13 cellular contexts compared by ENCODE assay signal in the genomic region with DNA sequence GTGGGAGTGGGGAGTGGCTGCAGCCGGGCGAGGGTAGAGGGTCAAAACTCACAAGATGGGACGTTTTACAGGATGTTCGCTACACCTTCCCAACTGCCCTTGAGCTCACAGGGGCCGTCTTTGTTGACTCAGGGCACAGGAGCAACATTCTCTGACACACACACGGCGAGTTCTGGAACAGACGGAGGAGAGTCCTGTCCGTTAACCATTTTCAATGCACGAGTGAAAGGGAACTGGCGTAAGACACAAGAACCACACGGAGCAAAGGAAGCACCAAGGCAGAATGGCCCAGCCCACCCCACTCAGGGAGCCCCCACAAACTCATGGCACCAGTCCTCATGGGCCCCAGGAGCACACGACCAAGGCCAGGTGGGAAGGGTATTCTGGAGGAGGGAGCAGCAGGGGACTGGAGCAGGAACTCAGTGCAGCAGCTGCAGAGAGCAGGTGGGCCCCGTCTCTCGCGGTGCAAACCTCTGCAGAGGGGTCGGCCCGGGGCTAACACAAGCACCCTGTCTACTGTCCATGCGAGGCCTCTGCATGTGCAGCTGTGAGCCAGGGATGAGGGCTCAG. TPM values are rescaled to one million over a fixed set of nuclear protein-coding genes. Genes with fewer than 3 reads are reported as not detected.
DNase-seq lines count a peak whose midpoint lies in the region; ATAC-seq, FAIRE-seq and TF ChIP-seq lines count a peak whose summit lies in the region.
"Had no signal": no experiment of that assay in that cellular context is flagged by ENCODE, and none has a peak within 500 bp of the region (broad histone marks: within the 10 kb centered on the region; RNA-seq: fewer than 3 reads in every experiment).

No MANE protein-coding gene starts in this region.

- BruUV-seq in HepG2 (replicated peaks; lab: Mats Ljungman, UMichigan) = no TSS peak

- peaks cover 10% of the 10 kb centered on the region; the same call in 1 of the 2 replicates for H4K20me1 ChIP-seq in HepG2 (ENCODE audit: insufficient read depth, low read length)

- ATAC-seq in HepG2 = peak; percentile 73
- no peak for ATAC-seq in right lobe of liver
- ATAC-seq in memory B cell (ENCODE audit: low read depth) = no peak
- no peak for ATAC-seq in upper lobe of right lung
- no peak for ATAC-seq in Right ventricle myocardium inferior
- ATAC-seq: Panc1 had no signal

- peak; percentile 64 for FAIRE-seq in HepG2 (lab: Jason Lieb, UNC)
- no peak for FAIRE-seq in GM12891 (lab: Jason Lieb, UNC)

- TF ChIP-seq EP300 in HepG2 (IDR thresholded peaks at IDR 0.05; ENCODE audit: low read depth in 2 of 2, low read length in 2 of 2) (peak in 1 of 2 experiments; percentile 43; a peak in 1 of 4 replicates), HepG2 (CRISPR knock-in tag; IDR thresholded peaks at IDR 0.05; ENCODE audit: borderline replicate concordance) (no peak)

- no peaks in the 10 kb centered on the region for H3K9me3 Mint-ChIP-seq in activated CD4-positive, alpha-beta memory T cell treated with anti-CD3 and anti-CD28 coated beads, Interleukin-2, amount 10 ng/mL, durations not matched to agents 7 days and 5 days
- H3K9me3 Mint-ChIP-seq in memory B cell = no peaks in the 10 kb centered on the region
- H3K9me3 Mint-ChIP-seq: activated naive CD4-positive, alpha-beta T cell treated with anti-CD3 and anti-CD28 coated beads, Interleukin-2, amount 50 U/mL, for 72 hours had no signal

- H3K4me1 Mint-ChIP-seq in activated CD4-positive, alpha-beta memory T cell treated with anti-CD3 and anti-CD28 coated beads, Interleukin-2, amount 10 ng/mL, durations not matched to agents 7 days and 5 days = peaks cover 75% of the 10 kb centered on the region
- peaks cover 30% of the 10 kb centered on the region for H3K4me1 Mint-ChIP-seq in memory B cell

- in situ Hi-C loops in HepG2 (cut with HindIII; ENCODE audit: extremely low pct_ligation_motif_present, low pct_unique_long_range_greater_than_20kb) = loop anchor here (10.0 kb wide), 2 partner anchors 49 to 199 kb away; partner anchors contain the start of gene ELL

- no peaks in the 10 kb centered on the region for H3K9me3 ChIP-seq in HepG2 (ENCODE audit: low read length)
- H3K9me3 ChIP-seq in right lobe of liver = no peaks in the 10 kb centered on the region
- no peaks in the 10 kb centered on the region for H3K9me3 ChIP-seq in upper lobe of right lung

- no peaks in the 10 kb centered on the region for H3K27me3 ChIP-seq in HepG2 (ENCODE audit: control insufficient read depth in 1 of 2, insufficient read depth in 2 of 2, low read length in 2 of 2)
- no peaks in the 10 kb centered on the region for H3K27me3 ChIP-seq in right lobe of liver
- H3K27me3 ChIP-seq in upper lobe of right lung = no peaks in the 10 kb centered on the region

- H3K9ac ChIP-seq in HepG2 (ENCODE audit: insufficient read depth, low read depth, low read length) = peak overlapping the region; percentile 41

- no peak overlapping the region for H3K4me3 Mint-ChIP-seq in activated CD4-positive, alpha-beta memory T cell treated with anti-CD3 and anti-CD28 coated beads, Interleukin-2, amount 10 ng/mL, durations not matched to agents 7 days and 5 days
- H3K4me3 Mint-ChIP-seq in memory B cell = no peak overlapping the region

- intact Hi-C loops in HepG2 (cut with micrococcal nuclease; ENCODE audit: unreplicated experiment) (loop anchor here (5.0 kb wide), 1 partner anchor 96 kb away; the partner anchor contains the start of gene UBA52), right lobe of liver (cut with DNase I) (loop anchor here in 1 of 2 donors (10.0 kb wide), 1 partner anchor 89 kb away; no protein-coding TSS in a partner anchor), upper lobe of right lung (cut with DNase I) (no loop called here), Right ventricle myocardium inferior (cut with DNase I) (no loop called here)

- H3K4me3 ChIP-seq in HepG2 (replicated peaks in 1 of 3; ENCODE audit: insufficient read depth in 1 of 3, low read depth in 2 of 3, low read length in 3 of 3) = peak overlapping the region in 2 of 3 experiments; percentile 33 to 57; a peak in 3 of 6 replicates
- no peak overlapping the region for H3K4me3 ChIP-seq in right lobe of liver
- H3K4me3 ChIP-seq in upper lobe of right lung = no peak overlapping the region

- H3K27ac Mint-ChIP-seq in activated CD4-positive, alpha-beta memory T cell treated with anti-CD3 and anti-CD28 coated beads, Interleukin-2, amount 10 ng/mL, durations not matched to agents 7 days and 5 days = peak overlapping the region; percentile 88
- H3K27ac Mint-ChIP-seq in memory B cell = peak overlapping the region; percentile 6

- H2AFZ ChIP-seq in HepG2 (ENCODE audit: low read length) = no peak overlapping the region

- peak; percentile 75 for DNase-seq in HepG2 (ENCODE audit: low spot score)
- DNase-seq in right lobe of liver = no peak
- no peak for DNase-seq in activated CD4-positive, alpha-beta memory T cell treated with anti-CD3 and anti-CD28 coated beads, Interleukin-2, amount 10 ng/mL, durations not matched to agents 7 days and 5 days
- no peak for DNase-seq in memory B cell (ENCODE audit: low spot score in 2 of 2)
- DNase-seq in upper lobe of right lung = no peak
- no peak for DNase-seq in GM12891 (ENCODE audit: insufficient read length, low spot score)
- no peak for DNase-seq in NCI-H2227 treated with DMSO at 0.1 percent for 48 hours (lab: John Stamatoyannopoulos, UW)
- DNase-seq in Right ventricle myocardium inferior (ENCODE audit: missing footprints) = no peak
- DNase-seq: activated CD8-positive, alpha-beta memory T cell treated with anti-CD3 and anti-CD28 coated beads for 24 hours; foreskin melanocyte; NCI-H146 had no signal

- peaks cover 67% of the 10 kb centered on the region for H3K79me2 ChIP-seq in HepG2 (ENCODE audit: insufficient read depth, low read length)

- peak overlapping the region; percentile 87 for H3K4me2 ChIP-seq in HepG2 (ENCODE audit: low read depth, low read length)

- POLR2A ChIA-PET in HepG2 (lab: Yijun Ruan, JAX) = interaction anchor here (0.5 to 1.1 kb wide), 6 partner anchors 9 to 203 kb away, joined by 3 to 5 read pairs (median 4); partner anchors contain the start of gene ELL
- POLR2A ChIA-PET in activated CD4-positive, alpha-beta memory T cell treated with anti-CD3 and anti-CD28 coated beads, Interleukin-2, amount 10 ng/mL, durations not matched to agents 7 days and 5 days (lab: Charles Lee) = interaction anchor here (1.0 to 2.1 kb wide), 4 partner anchors 20 to 82 kb away, joined by 3 to 5 read pairs (median 4); partner anchors contain the start of genes FKBP8 and KXD1

- H3K27me3 Mint-ChIP-seq in activated CD4-positive, alpha-beta memory T cell treated with anti-CD3 and anti-CD28 coated beads, Interleukin-2, amount 10 ng/mL, durations not matched to agents 7 days and 5 days = no peaks in the 10 kb centered on the region
- H3K27me3 Mint-ChIP-seq in memory B cell = no peaks in the 10 kb centered on the region

- TF ChIP-seq CTCF in HepG2 (CRISPR knock-in tag; IDR thresholded peaks at IDR 0.05) (peak; percentile 30; the same call in 1 of the 2 replicates), right lobe of liver (IDR thresholded peaks at IDR 0.05) (no peak), upper lobe of right lung (IDR thresholded peaks at IDR 0.05) (no peak)

- H3K27ac ChIP-seq in HepG2 (ENCODE audit: extremely low read length, insufficient read depth, low read length) (peak overlapping the region; percentile 70), right lobe of liver (peak overlapping the region in 1 of 3 donors; percentile 29), upper lobe of right lung (peak overlapping the region; percentile 31)

- WGBS in HepG2 (ENCODE audit: low lambda C conversion rate) = 0% methylated on average over 12 of the region's 19 CpGs
- WGBS in right lobe of liver (ENCODE audit: insufficient coverage, low coverage, low lambda C conversion rate, missing lambda C conversion rate) = 62% methylated on average over 9 of the region's 19 CpGs

- TF ChIP-seq RAD21 in HepG2 (CRISPR knock-in tag; IDR thresholded peaks at IDR 0.05) = no peak

- TF ChIP-seq POLR2A in HepG2 (IDR thresholded peaks at IDR 0.05; ENCODE audit: insufficient read depth in 1 of 2, low read depth in 2 of 2, low read length in 2 of 2) (no peak), right lobe of liver (IDR thresholded peaks at IDR 0.05) (no peak), GM12891 (IDR thresholded peaks at IDR 0.05; ENCODE audit: low read depth, low read length) (no peak)

- H3K36me3 Mint-ChIP-seq in activated CD4-positive, alpha-beta memory T cell treated with anti-CD3 and anti-CD28 coated beads, Interleukin-2, amount 10 ng/mL, durations not matched to agents 7 days and 5 days (ENCODE audit: low read depth) = peaks cover 6% of the 10 kb centered on the region
- H3K36me3 Mint-ChIP-seq in memory B cell = no peaks in the 10 kb centered on the region
- H3K36me3 Mint-ChIP-seq: activated naive CD4-positive, alpha-beta T cell treated with anti-CD3 and anti-CD28 coated beads, Interleukin-2, amount 50 U/mL, for 72 hours had no signal

- H3K36me3 ChIP-seq in HepG2 (replicated peaks in 1 of 2; ENCODE audit: control insufficient read depth in 1 of 2, insufficient read depth in 2 of 2, low read length in 2 of 2) = peaks cover under 1 to 2% of the 10 kb centered on the region in 2 experiments; a peak in 2 of 5 replicates
- no peaks in the 10 kb centered on the region for H3K36me3 ChIP-seq in right lobe of liver
- peaks cover 13% of the 10 kb centered on the region for H3K36me3 ChIP-seq in upper lobe of right lung

- peaks cover 82% of the 10 kb centered on the region for H3K4me1 ChIP-seq in HepG2 (ENCODE audit: insufficient read depth, low read length)
- H3K4me1 ChIP-seq in right lobe of liver = peaks cover 0 to 42% (median 18%) of the 10 kb centered on the region in 4 donors
- peaks cover 63% of the 10 kb centered on the region for H3K4me1 ChIP-seq in upper lobe of right lung

- CTCF ChIA-PET in HepG2 (lab: Yijun Ruan, JAX; ENCODE audit: low intra/inter-chr PET ratio, low total read pairs) = no interaction called here
- CTCF ChIA-PET in activated CD4-positive, alpha-beta memory T cell treated with anti-CD3 and anti-CD28 coated beads, Interleukin-2, amount 10 ng/mL, durations not matched to agents 7 days and 5 days (lab: Charles Lee) = interaction anchor here (0.6 to 1.9 kb wide), 6 partner anchors 9 to 112 kb away, joined by 3 to 9 read pairs (median 4); partner anchors contain the start of gene REX1BD

RNA-seq across cellular contexts. Expression of gene ISYNA1, which starts 37.9 kb away (rescaled TPM):
- 29.4 and 48.5 TPM in 2 replicates for total RNA-seq in HepG2 (2016; rRNA removed; fragmentation: Illumina TruSeq; extraction: Trizol)
- 8.4 and 10.1 TPM in 2 replicates for total RNA-seq in HepG2 (2016; cell fraction: cytosol; rRNA removed; fragmentation: Illumina TruSeq; extraction: Trizol; ENCODE audit: low read depth)
- total RNA-seq in HepG2 (2016; cell fraction: insoluble cytoplasmic fraction; rRNA removed; fragmentation: Illumina TruSeq; extraction: Trizol) = 29.3 and 46.4 TPM in 2 replicates
- total RNA-seq in HepG2 (2016; cell fraction: membrane; rRNA removed; fragmentation: Illumina TruSeq; extraction: Trizol) = 16.0 and 18.7 TPM in 2 replicates
- total RNA-seq in HepG2 (2016; cell fraction: nucleus; rRNA removed; fragmentation: Illumina TruSeq; extraction: Trizol) = 33.6 and 37.4 TPM in 2 replicates
- 29.6 and 36.5 TPM in 2 replicates for polyA plus RNA-seq in HepG2 (2011; rRNA removed)
- polyA plus RNA-seq in HepG2 (2011; cell fraction: cytosol; rRNA removed) = 14.0 and 25.3 TPM in 2 replicates
- polyA plus RNA-seq in HepG2 (2011; cell fraction: nucleus; rRNA removed) = 246 and 367 TPM in 2 replicates
- polyA plus RNA-seq in HepG2 (2012) = 32.5 and 49.8 TPM in 2 replicates
- 16.0 and 16.5 TPM in 2 replicates for polyA plus RNA-seq in HepG2 (2016; cell fraction: cytosol; fragmentation: Illumina TruSeq; extraction: Trizol; ENCODE audit: low read depth)
- polyA plus RNA-seq in HepG2 (2016; cell fraction: insoluble cytoplasmic fraction; fragmentation: Illumina TruSeq; extraction: Trizol; ENCODE audit: low read depth) = 44.6 and 57.4 TPM in 2 replicates
- 18.1 and 22.4 TPM in 2 replicates for polyA plus RNA-seq in HepG2 (2016; cell fraction: membrane; fragmentation: Illumina TruSeq; extraction: Trizol; ENCODE audit: low read depth)
- 103 and 119 TPM in 2 replicates for polyA plus RNA-seq in HepG2 (2016; cell fraction: nucleus; fragmentation: Illumina TruSeq; extraction: Trizol; ENCODE audit: insufficient read depth, low read depth)
- 1.3 and 50.2 TPM in 2 replicates for polyA minus RNA-seq in HepG2 (2011; rRNA and poly(A)+ RNA removed; ENCODE audit: low replicate concordance)
- 20.4 and 29.0 TPM in 2 replicates for polyA minus RNA-seq in HepG2 (2011; cell fraction: cytosol; rRNA and poly(A)+ RNA removed)
- polyA minus RNA-seq in HepG2 (2011; cell fraction: nucleus; rRNA and poly(A)+ RNA removed) = 13.3 and 14.3 TPM in 2 replicates
- 1 to 10 TPM; 6.5 to 8.3 (median 7.8) TPM for total RNA-seq in right lobe of liver
- 10 to 100 TPM; 16.7 to 18.0 TPM for total RNA-seq in activated CD4-positive, alpha-beta memory T cell treated with anti-CD3 and anti-CD28 coated beads, Interleukin-2, amount 10 ng/mL, durations not matched to agents 7 days and 5 days
- total RNA-seq in upper lobe of right lung = 34.6 TPM
- 14.3 TPM for polyA plus RNA-seq in GM12891 (2012; ENCODE audit: low read depth, missing spikeins)
- 26.0 TPM for total RNA-seq in Right ventricle myocardium inferior

RNA-seq across cellular contexts. Expression of gene ELL, which starts 46.0 kb away (rescaled TPM):
- total RNA-seq in HepG2 (2016; rRNA removed; fragmentation: Illumina TruSeq; extraction: Trizol) (3.2 and 3.7 TPM in 2 replicates), right lobe of liver (10 to 100 TPM in 2 of 6 experiments, 1 to 10 TPM in 4; 5.3 to 11.9 (median 8.6) TPM), upper lobe of right lung (17.7 TPM), Right ventricle myocardium inferior (8.4 TPM)
- 0.71 and 1.1 TPM in 2 replicates for total RNA-seq in HepG2 (2016; cell fraction: cytosol; rRNA removed; fragmentation: Illumina TruSeq; extraction: Trizol; ENCODE audit: low read depth)
- total RNA-seq in HepG2 (2016; cell fraction: insoluble cytoplasmic fraction; rRNA removed; fragmentation: Illumina TruSeq; extraction: Trizol) = 2.7 and 4.1 TPM in 2 replicates
- 2.3 and 2.5 TPM in 2 replicates for total RNA-seq in HepG2 (2016; cell fraction: membrane; rRNA removed; fragmentation: Illumina TruSeq; extraction: Trizol)
- total RNA-seq in HepG2 (2016; cell fraction: nucleus; rRNA removed; fragmentation: Illumina TruSeq; extraction: Trizol) = 3.3 and 4.8 TPM in 2 replicates
- 5.4 and 5.8 TPM in 2 replicates for polyA plus RNA-seq in HepG2 (2011; rRNA removed)
- 3.2 and 4.3 TPM in 2 replicates for polyA plus RNA-seq in HepG2 (2011; cell fraction: cytosol; rRNA removed)
- polyA plus RNA-seq in HepG2 (2011; cell fraction: nucleus; rRNA removed) = 27.1 and 34.7 TPM in 2 replicates
- 7.1 TPM in 2 replicates for polyA plus RNA-seq in HepG2 (2012)
- polyA plus RNA-seq in HepG2 (2016; cell fraction: cytosol; fragmentation: Illumina TruSeq; extraction: Trizol; ENCODE audit: low read depth) = 0.20 and 0.33 TPM in 2 replicates
- 3.1 and 4.0 TPM in 2 replicates for polyA plus RNA-seq in HepG2 (2016; cell fraction: insoluble cytoplasmic fraction; fragmentation: Illumina TruSeq; extraction: Trizol; ENCODE audit: low read depth)
- 1.0 and 1.1 TPM in 2 replicates for polyA plus RNA-seq in HepG2 (2016; cell fraction: membrane; fragmentation: Illumina TruSeq; extraction: Trizol; ENCODE audit: low read depth)
- 5.1 and 5.2 TPM in 2 replicates for polyA plus RNA-seq in HepG2 (2016; cell fraction: nucleus; fragmentation: Illumina TruSeq; extraction: Trizol; ENCODE audit: insufficient read depth, low read depth)
- 6.3 and 17.2 TPM in 2 replicates for polyA minus RNA-seq in HepG2 (2011; rRNA and poly(A)+ RNA removed; ENCODE audit: low replicate concordance)
- 6.0 and 8.8 TPM in 2 replicates for polyA minus RNA-seq in HepG2 (2011; cell fraction: cytosol; rRNA and poly(A)+ RNA removed)
- 12.9 and 14.3 TPM in 2 replicates for polyA minus RNA-seq in HepG2 (2011; cell fraction: nucleus; rRNA and poly(A)+ RNA removed)
- total RNA-seq in activated CD4-positive, alpha-beta memory T cell treated with anti-CD3 and anti-CD28 coated beads, Interleukin-2, amount 10 ng/mL, durations not matched to agents 7 days and 5 days = 10 to 100 TPM; 26.2 to 26.3 TPM
- 11.9 TPM for polyA plus RNA-seq in GM12891 (2012; ENCODE audit: low read depth, missing spikeins)

RNA-seq across cellular contexts. Expression of gene SSBP4, which starts 56.6 kb away (rescaled TPM):
- total RNA-seq in HepG2 (2016; rRNA removed; fragmentation: Illumina TruSeq; extraction: Trizol) (19.3 and 39.5 TPM in 2 replicates), right lobe of liver (10 to 100 TPM; 12.8 to 23.9 (median 15.9) TPM), upper lobe of right lung (57.3 TPM), Right ventricle myocardium inferior (36.2 TPM)
- 95.2 and 104 TPM in 2 replicates for total RNA-seq in HepG2 (2016; cell fraction: cytosol; rRNA removed; fragmentation: Illumina TruSeq; extraction: Trizol; ENCODE audit: low read depth)
- 14.4 and 39.0 TPM in 2 replicates for total RNA-seq in HepG2 (2016; cell fraction: insoluble cytoplasmic fraction; rRNA removed; fragmentation: Illumina TruSeq; extraction: Trizol)
- total RNA-seq in HepG2 (2016; cell fraction: membrane; rRNA removed; fragmentation: Illumina TruSeq; extraction: Trizol) = 103 and 124 TPM in 2 replicates
- 26.9 and 35.1 TPM in 2 replicates for total RNA-seq in HepG2 (2016; cell fraction: nucleus; rRNA removed; fragmentation: Illumina TruSeq; extraction: Trizol)
- 20.8 and 33.4 TPM in 2 replicates for polyA plus RNA-seq in HepG2 (2011; rRNA removed)
- 11.6 and 28.6 TPM in 2 replicates for polyA plus RNA-seq in HepG2 (2011; cell fraction: cytosol; rRNA removed)
- polyA plus RNA-seq in HepG2 (2011; cell fraction: nucleus; rRNA removed) = 200 and 290 TPM in 2 replicates
- polyA plus RNA-seq in HepG2 (2012) = 18.2 and 31.6 TPM in 2 replicates
- polyA plus RNA-seq in HepG2 (2016; cell fraction: cytosol; fragmentation: Illumina TruSeq; extraction: Trizol; ENCODE audit: low read depth) = 133 and 147 TPM in 2 replicates
- polyA plus RNA-seq in HepG2 (2016; cell fraction: insoluble cytoplasmic fraction; fragmentation: Illumina TruSeq; extraction: Trizol; ENCODE audit: low read depth) = 34.3 and 41.3 TPM in 2 replicates
- 147 and 152 TPM in 2 replicates for polyA plus RNA-seq in HepG2 (2016; cell fraction: membrane; fragmentation: Illumina TruSeq; extraction: Trizol; ENCODE audit: low read depth)
- polyA plus RNA-seq in HepG2 (2016; cell fraction: nucleus; fragmentation: Illumina TruSeq; extraction: Trizol; ENCODE audit: insufficient read depth, low read depth) = 117 and 122 TPM in 2 replicates
- polyA minus RNA-seq in HepG2 (2011; rRNA and poly(A)+ RNA removed; ENCODE audit: low replicate concordance) = 10.3 and 12.3 TPM in 2 replicates
- 12.0 and 13.9 TPM in 2 replicates for polyA minus RNA-seq in HepG2 (2011; cell fraction: cytosol; rRNA and poly(A)+ RNA removed)
- polyA minus RNA-seq in HepG2 (2011; cell fraction: nucleus; rRNA and poly(A)+ RNA removed) = 20.1 and 21.6 TPM in 2 replicates
- 100 to 1,000 TPM; 140 to 153 TPM for total RNA-seq in activated CD4-positive, alpha-beta memory T cell treated with anti-CD3 and anti-CD28 coated beads, Interleukin-2, amount 10 ng/mL, durations not matched to agents 7 days and 5 days
- 60.3 TPM for polyA plus RNA-seq in GM12891 (2012; ENCODE audit: low read depth, missing spikeins)

Comparison
In these comparisons a context has a peak if more than half of its experiments do, and no peak if none do; other contexts are left out.
1. H3K4me3 ChIP-seq: peak in HepG2 (2 of 3); none in right lobe of liver (0 of 3) and upper lobe of right lung (single experiment).